In genomic region chr21:44478801-44479167, GRCh38 we compare ENCODE assay signal across 24 cellular contexts. TPM values are rescaled to one million over a fixed set of nuclear protein-coding genes. Genes with fewer than 3 reads are reported as not detected.
DNase-seq lines count a peak whose midpoint lies in the region; ATAC-seq, FAIRE-seq and TF ChIP-seq lines count a peak whose summit lies in the region.
"Had no signal": no experiment of that assay in that cellular context is flagged by ENCODE, and none has a peak within 500 bp of the region (broad histone marks: within the 10 kb centered on the region; RNA-seq: fewer than 3 reads in every experiment).

No MANE protein-coding gene starts in this region.

- intact Hi-C loops in HepG2 (cut with micrococcal nuclease; ENCODE audit: unreplicated experiment), result no loop called here

- no peaks in the 10 kb centered on the region for H3K9me3 Mint-ChIP-seq in stimulated activated effector memory CD8-positive, alpha-beta T cell treated with anti-CD3 and anti-CD28 coated beads, Interleukin-12 subunit alpha, Interleukin-12 subunit beta, amount 100 ng/mL, for 72 hours
- H3K9me3 Mint-ChIP-seq in activated CD4-positive, alpha-beta memory T cell treated with anti-CD3 and anti-CD28 coated beads, Interleukin-2, amount 10 ng/mL, durations not matched to agents 7 days and 5 days, result no peaks in the 10 kb centered on the region
- H3K9me3 Mint-ChIP-seq: CD14-positive monocyte had no signal

- H2AFZ ChIP-seq in HepG2 (ENCODE audit: low read length) (no peak overlapping the region), neuronal stem cell (ENCODE audit: low read length) (no peak overlapping the region)
- H2AFZ ChIP-seq: GM23248 had no signal

- H3K23ac ChIP-seq in neuronal stem cell (ENCODE audit: low read depth, low read length, poor library complexity), result peak overlapping the region; percentile 48

- BruUV-seq in HepG2 (replicated peaks; lab: Mats Ljungman, UMichigan), result no TSS peak

- H3K36me3 Mint-ChIP-seq in T-helper 17 cell (ENCODE audit: low read depth), result no peaks in the 10 kb centered on the region
- peaks cover 8% of the 10 kb centered on the region for H3K36me3 Mint-ChIP-seq in stimulated activated effector memory CD8-positive, alpha-beta T cell treated with anti-CD3 and anti-CD28 coated beads, Interleukin-12 subunit alpha, Interleukin-12 subunit beta, amount 100 ng/mL, for 72 hours
- no peaks in the 10 kb centered on the region for H3K36me3 Mint-ChIP-seq in activated CD4-positive, alpha-beta memory T cell treated with anti-CD3 and anti-CD28 coated beads, Interleukin-2, amount 10 ng/mL, durations not matched to agents 7 days and 5 days (ENCODE audit: low read depth)
- H3K36me3 Mint-ChIP-seq: CD14-positive monocyte had no signal

- H4K91ac ChIP-seq in neuronal stem cell (ENCODE audit: low read depth, low read length, poor library complexity), result no peak overlapping the region

- in situ Hi-C loops in HepG2 (cut with HindIII; ENCODE audit: extremely low pct_ligation_motif_present, low pct_unique_long_range_greater_than_20kb), result no loop called here

- peak overlapping the region; percentile 25 for H3K14ac ChIP-seq in neuronal stem cell (ENCODE audit: low read length)

- H3K36me3 ChIP-seq in HepG2 (replicated peaks in 1 of 2; ENCODE audit: control insufficient read depth in 1 of 2, insufficient read depth in 2 of 2, low read length in 2 of 2) (no peaks in the 10 kb centered on the region), neuronal stem cell (replicated peaks in 1 of 2; ENCODE audit: control insufficient read depth in 2 of 2, insufficient read depth in 2 of 2, low read length in 2 of 2) (no peaks in the 10 kb centered on the region)
- H3K36me3 ChIP-seq: MG63, SJSA1 had no signal

- DNase-seq in T-helper 17 cell (no peak), HepG2 (ENCODE audit: low spot score) (no peak), neuronal stem cell (ENCODE audit: low spot score) (no peak), COR-L47 (lab: John Stamatoyannopoulos, UW) (no peak)
- no peak for DNase-seq in stimulated activated effector memory CD8-positive, alpha-beta T cell treated with anti-CD3 and anti-CD28 coated beads, Interleukin-12 subunit alpha, Interleukin-12 subunit beta, amount 100 ng/mL, for 72 hours (ENCODE audit: low spot score in 2 of 2)
- no peak for DNase-seq in activated CD4-positive, alpha-beta memory T cell treated with anti-CD3 and anti-CD28 coated beads, Interleukin-2, amount 10 ng/mL, durations not matched to agents 7 days and 5 days
- DNase-seq: DMS153; H7; KG1; MG63; NCI-H1105 treated with DMSO at 0.1 percent for 48 hours; NCI-H2029; NCI-H446 treated with DMSO at 0.1 percent for 48 hours; NCI-H526; NCI-H82; NK-92 treated with Interleukin-12 subunit alpha and Interleukin-12 subunit beta, amount 100 ng/mL, for 24 hours; PC-3; Right ventricle myocardium superior had no signal

- H3K27me3 Mint-ChIP-seq in T-helper 17 cell, result peaks cover 9% of the 10 kb centered on the region
- peaks cover 5% of the 10 kb centered on the region for H3K27me3 Mint-ChIP-seq in activated CD4-positive, alpha-beta memory T cell treated with anti-CD3 and anti-CD28 coated beads, Interleukin-2, amount 10 ng/mL, durations not matched to agents 7 days and 5 days

- WGBS in HepG2 (ENCODE audit: low lambda C conversion rate), result 94% methylated on average over 5 of the region's 5 CpGs
- WGBS in neuronal stem cell (ENCODE audit: extremely low coverage in 2 of 2, insufficient read length in 2 of 2, insufficient replicate concordance in 1 of 2), 2 donors, result no CpG with 5 or more reads among the region's 5 CpGs

- H3K4me3 ChIP-seq in HepG2 (replicated peaks in 1 of 3; ENCODE audit: insufficient read depth in 1 of 3, low read depth in 2 of 3, low read length in 3 of 3), result no peak overlapping the region
- peak overlapping the region in 1 of 2 donors; percentile 48 for H3K4me3 ChIP-seq in neuronal stem cell (ENCODE audit: low read length in 2 of 2)
- H3K4me3 ChIP-seq: GM23248, MG63, SJSA1 had no signal

- H3K4ac ChIP-seq in neuronal stem cell (ENCODE audit: low read length), result no peak overlapping the region

- H2BK5ac ChIP-seq in neuronal stem cell (ENCODE audit: low read length), result no peak overlapping the region

- H3K4me1 ChIP-seq in HepG2 (ENCODE audit: insufficient read depth, low read length) (peaks cover 51% of the 10 kb centered on the region), neuronal stem cell (ENCODE audit: control insufficient read depth in 2 of 2, insufficient read depth in 1 of 2, low read depth in 1 of 2, low read length in 2 of 2) (no peaks in the 10 kb centered on the region)
- H3K4me1 ChIP-seq: SJSA1 had no signal

- H3K18ac ChIP-seq in neuronal stem cell (ENCODE audit: low read length), result peak overlapping the region; percentile 11

- CTCF ChIA-PET in HepG2 (lab: Yijun Ruan, JAX; ENCODE audit: low intra/inter-chr PET ratio, low total read pairs), result interaction anchor here (1.2 kb wide), 1 partner anchor 34 kb away, joined by 3 read pairs; no protein-coding TSS in a partner anchor
- CTCF ChIA-PET in activated CD4-positive, alpha-beta memory T cell treated with anti-CD3 and anti-CD28 coated beads, Interleukin-2, amount 10 ng/mL, durations not matched to agents 7 days and 5 days (lab: Charles Lee), result no interaction called here

- no peak overlapping the region for H3K4me3 Mint-ChIP-seq in T-helper 17 cell
- H3K4me3 Mint-ChIP-seq in stimulated activated effector memory CD8-positive, alpha-beta T cell treated with anti-CD3 and anti-CD28 coated beads, Interleukin-12 subunit alpha, Interleukin-12 subunit beta, amount 100 ng/mL, for 72 hours, result no peak overlapping the region
- H3K4me3 Mint-ChIP-seq in activated CD4-positive, alpha-beta memory T cell treated with anti-CD3 and anti-CD28 coated beads, Interleukin-2, amount 10 ng/mL, durations not matched to agents 7 days and 5 days, result no peak overlapping the region
- H3K4me3 Mint-ChIP-seq: CD14-positive monocyte had no signal

- POLR2A ChIA-PET in HepG2 (lab: Yijun Ruan, JAX), result interaction anchor here (0.9 kb wide), 1 partner anchor 24 kb away, joined by 3 read pairs; no protein-coding TSS in a partner anchor
- POLR2A ChIA-PET in activated CD4-positive, alpha-beta memory T cell treated with anti-CD3 and anti-CD28 coated beads, Interleukin-2, amount 10 ng/mL, durations not matched to agents 7 days and 5 days (lab: Charles Lee), result no interaction called here

- ATAC-seq in T-helper 17 cell (no peak), HepG2 (no peak), GM21529 (IDR thresholded peaks at IDR 0.05; ENCODE audit: unreplicated experiment) (no peak)
- no peak for ATAC-seq in stimulated activated effector memory CD8-positive, alpha-beta T cell treated with anti-CD3 and anti-CD28 coated beads, Interleukin-12 subunit alpha, Interleukin-12 subunit beta, amount 100 ng/mL, for 72 hours
- ATAC-seq: PC-3 had no signal

- TF ChIP-seq POLR2A in HepG2 (IDR thresholded peaks at IDR 0.05; ENCODE audit: insufficient read depth in 1 of 2, low read depth in 2 of 2, low read length in 2 of 2), result no peak

- no peak for TF ChIP-seq CTCF in HepG2 (CRISPR knock-in tag; IDR thresholded peaks at IDR 0.05)

- FAIRE-seq in HepG2 (lab: Jason Lieb, UNC), result no peak
- FAIRE-seq: GM19239, HTR-8/SVneo had no signal

- H2BK15ac ChIP-seq in neuronal stem cell (ENCODE audit: low read length), result no peak overlapping the region

- peak overlapping the region; percentile 19; the same call in 1 of the 2 replicates for H3K4me2 ChIP-seq in HepG2 (ENCODE audit: low read depth, low read length)
- H3K4me2 ChIP-seq in neuronal stem cell (ENCODE audit: insufficient read depth, low read length, poor library complexity, severe bottlenecking), result no peak overlapping the region

- H3K9ac ChIP-seq in HepG2 (ENCODE audit: insufficient read depth, low read depth, low read length), result no peak overlapping the region
- H3K9ac ChIP-seq in neuronal stem cell (ENCODE audit: low read depth, low read length, poor library complexity), result no peak overlapping the region
- H3K9ac ChIP-seq: GM23248 had no signal

- no peaks in the 10 kb centered on the region for H3K9me3 ChIP-seq in T-helper 17 cell (ENCODE audit: control insufficient read depth, low read length, poor library complexity, severe bottlenecking)
- no peaks in the 10 kb centered on the region for H3K9me3 ChIP-seq in HepG2 (ENCODE audit: low read length)
- H3K9me3 ChIP-seq in neuronal stem cell (replicated peaks in 1 of 2; ENCODE audit: control insufficient read depth in 2 of 2, insufficient read depth in 1 of 2, low read depth in 1 of 2, low read length in 2 of 2), result peaks cover 0 to 5% of the 10 kb centered on the region in 2 donors
- H3K9me3 ChIP-seq: MG63, SJSA1 had no signal

- no peaks in the 10 kb centered on the region for H3K79me1 ChIP-seq in neuronal stem cell (ENCODE audit: low read depth, low read length)

- TF ChIP-seq EP300 in HepG2 (IDR thresholded peaks at IDR 0.05; ENCODE audit: low read depth in 2 of 2, low read length in 2 of 2), result no peak
- no peak for TF ChIP-seq EP300 in HepG2 (CRISPR knock-in tag; IDR thresholded peaks at IDR 0.05; ENCODE audit: borderline replicate concordance)

- H3K27ac Mint-ChIP-seq in T-helper 17 cell, result peak overlapping the region; percentile 70
- peak overlapping the region; percentile 43 for H3K27ac Mint-ChIP-seq in stimulated activated effector memory CD8-positive, alpha-beta T cell treated with anti-CD3 and anti-CD28 coated beads, Interleukin-12 subunit alpha, Interleukin-12 subunit beta, amount 100 ng/mL, for 72 hours
- no peak overlapping the region for H3K27ac Mint-ChIP-seq in activated CD4-positive, alpha-beta memory T cell treated with anti-CD3 and anti-CD28 coated beads, Interleukin-2, amount 10 ng/mL, durations not matched to agents 7 days and 5 days
- H3K27ac Mint-ChIP-seq: CD14-positive monocyte had no signal

- H3K27ac ChIP-seq in HepG2 (ENCODE audit: extremely low read length, insufficient read depth, low read length) (no peak overlapping the region), neuronal stem cell (replicated peaks; ENCODE audit: low read length) (no peak overlapping the region)
- H3K27ac ChIP-seq: GM23248, SJSA1 had no signal

- peak overlapping the region; percentile 86 for H4K8ac ChIP-seq in neuronal stem cell (ENCODE audit: low read depth, low read length)

- no peaks in the 10 kb centered on the region for H4K20me1 ChIP-seq in HepG2 (ENCODE audit: insufficient read depth, low read length)

- H2AK5ac ChIP-seq in neuronal stem cell (ENCODE audit: low read depth, low read length), result peak overlapping the region; percentile 53

- no peak overlapping the region for H2BK120ac ChIP-seq in neuronal stem cell (ENCODE audit: low read depth, low read length)

- H3K79me2 ChIP-seq in HepG2 (ENCODE audit: insufficient read depth, low read length), result peaks cover 9% of the 10 kb centered on the region

- H3K4me1 Mint-ChIP-seq in T-helper 17 cell, result no peaks in the 10 kb centered on the region
- peaks cover 17% of the 10 kb centered on the region for H3K4me1 Mint-ChIP-seq in stimulated activated effector memory CD8-positive, alpha-beta T cell treated with anti-CD3 and anti-CD28 coated beads, Interleukin-12 subunit alpha, Interleukin-12 subunit beta, amount 100 ng/mL, for 72 hours
- peaks cover 7% of the 10 kb centered on the region for H3K4me1 Mint-ChIP-seq in activated CD4-positive, alpha-beta memory T cell treated with anti-CD3 and anti-CD28 coated beads, Interleukin-2, amount 10 ng/mL, durations not matched to agents 7 days and 5 days
- H3K4me1 Mint-ChIP-seq: CD14-positive monocyte had no signal

- no peak for TF ChIP-seq RAD21 in HepG2 (CRISPR knock-in tag; IDR thresholded peaks at IDR 0.05)

- no peaks in the 10 kb centered on the region; a peak in 1 of 5 replicates for H3K27me3 ChIP-seq in HepG2 (ENCODE audit: control insufficient read depth in 1 of 2, insufficient read depth in 2 of 2, low read length in 2 of 2)
- peaks cover 0 to 2% (median 0%) of the 10 kb centered on the region in 3 experiments for H3K27me3 ChIP-seq in neuronal stem cell (ENCODE audit: control insufficient read depth in 3 of 3, insufficient read depth in 3 of 3, low read depth in 1 of 3, low read length in 3 of 3)
- H3K27me3 ChIP-seq: SJSA1 had no signal

- peak overlapping the region; percentile 60 for H2BK12ac ChIP-seq in neuronal stem cell (ENCODE audit: low read length)

RNA-seq across cellular contexts. Expression of gene LRRC3, which starts 23.5 kb away (rescaled TPM):
- total RNA-seq in T-helper 17 cell (1 to 10 TPM in 1 of 2 donors, under 1 TPM in 1; 0.85 to 1.0 TPM), HepG2 (2016; rRNA removed; fragmentation: Illumina TruSeq; extraction: Trizol) (3.9 and 4.8 TPM in 2 replicates)
- total RNA-seq in HepG2 (2016; cell fraction: cytosol; rRNA removed; fragmentation: Illumina TruSeq; extraction: Trizol; ENCODE audit: low read depth), result 0.97 and 1.1 TPM in 2 replicates
- total RNA-seq in HepG2 (2016; cell fraction: insoluble cytoplasmic fraction; rRNA removed; fragmentation: Illumina TruSeq; extraction: Trizol), result 3.1 and 4.8 TPM in 2 replicates
- total RNA-seq in HepG2 (2016; cell fraction: membrane; rRNA removed; fragmentation: Illumina TruSeq; extraction: Trizol), result 3.5 and 4.4 TPM in 2 replicates
- 5.2 and 5.7 TPM in 2 replicates for total RNA-seq in HepG2 (2016; cell fraction: nucleus; rRNA removed; fragmentation: Illumina TruSeq; extraction: Trizol)
- polyA plus RNA-seq in HepG2 (2011; rRNA removed), result 16.5 and 24.3 TPM in 2 replicates
- 17.5 and 19.8 TPM in 2 replicates for polyA plus RNA-seq in HepG2 (2011; cell fraction: cytosol; rRNA removed)
- 25.9 and 31.8 TPM in 2 replicates for polyA plus RNA-seq in HepG2 (2011; cell fraction: nucleus; rRNA removed)
- 24.1 and 27.1 TPM in 2 replicates for polyA plus RNA-seq in HepG2 (2012)
- polyA plus RNA-seq in HepG2 (2016; cell fraction: cytosol; fragmentation: Illumina TruSeq; extraction: Trizol; ENCODE audit: low read depth), result 0.99 and 1.3 TPM in 2 replicates
- 4.4 and 5.5 TPM in 2 replicates for polyA plus RNA-seq in HepG2 (2016; cell fraction: insoluble cytoplasmic fraction; fragmentation: Illumina TruSeq; extraction: Trizol; ENCODE audit: low read depth)
- 2.9 and 3.4 TPM in 2 replicates for polyA plus RNA-seq in HepG2 (2016; cell fraction: membrane; fragmentation: Illumina TruSeq; extraction: Trizol; ENCODE audit: low read depth)
- polyA plus RNA-seq in HepG2 (2016; cell fraction: nucleus; fragmentation: Illumina TruSeq; extraction: Trizol; ENCODE audit: insufficient read depth, low read depth), result 10.0 TPM in 2 replicates
- 3.8 and 34.5 TPM in 2 replicates for polyA minus RNA-seq in HepG2 (2011; rRNA and poly(A)+ RNA removed; ENCODE audit: low replicate concordance)
- polyA minus RNA-seq in HepG2 (2011; cell fraction: cytosol; rRNA and poly(A)+ RNA removed), result 16.0 and 20.9 TPM in 2 replicates
- polyA minus RNA-seq in HepG2 (2011; cell fraction: nucleus; rRNA and poly(A)+ RNA removed), result 10.4 and 13.4 TPM in 2 replicates
- 4.0 TPM for polyA plus RNA-seq in neuronal stem cell (2013, experiment 1 of 2)
- polyA plus RNA-seq in neuronal stem cell (2013, experiment 2 of 2), result 3.9 TPM
- total RNA-seq in activated CD4-positive, alpha-beta memory T cell treated with anti-CD3 and anti-CD28 coated beads, Interleukin-2, amount 10 ng/mL, durations not matched to agents 7 days and 5 days, result 1 to 10 TPM; 3.7 to 3.8 TPM
